In genomic region chr2:43874776-43875451, GRCh38 we compare ENCODE assay signal across 1 cellular context.
TF ChIP-seq lines count a peak whose summit lies in the region.

No MANE protein-coding gene starts in this region.

TF ChIP-seq in HepG2, 621 proteins besides CTCF, POLR2A, EP300 and RAD21:
- peak; percentile 85 for TF ChIP-seq ZNF768 (CRISPR knock-in tag; IDR thresholded peaks at IDR 0.05)
- no peak for TF ChIP-seq AGO1 (IDR thresholded peaks at IDR 0.05; ENCODE audit: low read depth, low read length, poor library complexity, severe bottlenecking)
- TF ChIP-seq ARID4A (CRISPR knock-in tag; IDR thresholded peaks at IDR 0.05; ENCODE audit: borderline replicate concordance): no peak
- TF ChIP-seq ARNT (IDR thresholded peaks at IDR 0.05): no peak
- TF ChIP-seq TFDP1 (CRISPR knock-in tag; IDR thresholded peaks at IDR 0.05; ENCODE audit: borderline replicate concordance): no peak
TF ChIP-seq in HepG2: peak in this region for 1.
